Comparison of ENCODE assay signal across 8 cellular contexts in genomic region chr1:29245876-29246275, GRCh38. TPM values are rescaled to one million over a fixed set of nuclear protein-coding genes. Genes with fewer than 3 reads are reported as not detected.
DNase-seq lines count a peak whose midpoint lies in the region; ATAC-seq and TF ChIP-seq lines count a peak whose summit lies in the region.

No MANE protein-coding gene starts in this region.

- no peaks in the 10 kb centered on the region for H3K36me3 ChIP-seq in PC-9 (ENCODE audit: low read depth)

- TF ChIP-seq CTCF in PC-9 (conservative IDR thresholded peaks at IDR 0.05) (peak; percentile 43; the same call in 1 of the 2 replicates), foreskin fibroblast (IDR thresholded peaks at IDR 0.05; ENCODE audit: low read depth, low read length) (peak; percentile 51)

- POLR2A ChIA-PET in PC-9 (lab: Charles Lee; ENCODE audit: unreplicated experiment): no interaction called here

- no peaks in the 10 kb centered on the region for H3K9me3 ChIP-seq in PC-9 (ENCODE audit: insufficient read depth, low read depth)

- H2AFZ ChIP-seq in PC-9: no peak overlapping the region

- no peak overlapping the region for H3K4me2 ChIP-seq in PC-9

- no TSS peak for BruUV-seq in PC-9 (replicated peaks; lab: Mats Ljungman, UMichigan)

- no peak overlapping the region for H3K27ac ChIP-seq in PC-9

- no peak overlapping the region for H3K4me3 ChIP-seq in PC-9
- no peak overlapping the region for H3K4me3 ChIP-seq in foreskin fibroblast (ENCODE audit: low read depth in 1 of 2, low read length in 2 of 2)

- peaks cover 47% of the 10 kb centered on the region for H3K79me2 ChIP-seq in PC-9 (ENCODE audit: low read depth)

- DNase-seq in activated CD4-positive, alpha-beta T cell treated with anti-CD3 and anti-CD28 coated beads for 48 hours: peak; percentile 20
- no peak for DNase-seq in activated CD4-positive, alpha-beta T cell treated with anti-CD3 and anti-CD28 coated beads for 4 hours
- DNase-seq in PC-9 (peak in 1 of 2 experiments; percentile 35), foreskin fibroblast (peak; percentile 39 to 66), superior temporal gyrus (ENCODE audit: extremely low spot score) (peak; percentile 68), amniotic stem cell (lab: John Stamatoyannopoulos, UW) (no peak)

- no peaks in the 10 kb centered on the region for H3K9me2 ChIP-seq in PC-9 (ENCODE audit: insufficient read depth)

- CTCF ChIA-PET in PC-9 (lab: Charles Lee): interaction anchor here (0.6 kb wide), 1 partner anchor 95 kb away, joined by 11 read pairs; no protein-coding TSS in a partner anchor

- intact Hi-C loops in PC-9 (cut with micrococcal nuclease; ENCODE audit: unreplicated experiment): no loop called here

- ATAC-seq in HG03354 (IDR thresholded peaks at IDR 0.05; ENCODE audit: poor library complexity, severe bottlenecking, unreplicated experiment) (no peak), HG03520 (IDR thresholded peaks at IDR 0.05; ENCODE audit: unreplicated experiment) (no peak)

- H3F3A ChIP-seq in PC-9 (ENCODE audit: insufficient read depth, low read depth): peaks cover 7% of the 10 kb centered on the region; the same call in 1 of the 2 replicates

- H3K27me3 ChIP-seq in PC-9 (ENCODE audit: insufficient read depth, low read depth): no peaks in the 10 kb centered on the region

- no peaks in the 10 kb centered on the region for H4K20me1 ChIP-seq in PC-9 (ENCODE audit: insufficient read depth)

- peaks cover 32% of the 10 kb centered on the region for H3K4me1 ChIP-seq in PC-9 (replicated peaks; ENCODE audit: insufficient read depth)

RNA-seq across cellular contexts. Expression of gene PTPRU, which starts 9.6 kb away (rescaled TPM):
- total RNA-seq in PC-9 (2021): 31.4 and 44.3 TPM in 2 replicates

RNA-seq across cellular contexts. Expression of gene MECR, which starts 15.1 kb away (rescaled TPM):
- total RNA-seq in PC-9 (2021): 46.4 and 53.9 TPM in 2 replicates

Comparison
In these comparisons a context has a peak if more than half of its experiments do, and no peak if none do; other contexts are left out.
1. DNase-seq: peak in activated CD4-positive, alpha-beta T cell treated with anti-CD3 and anti-CD28 coated beads for 48 hours (single experiment), foreskin fibroblast (2 of 2) and superior temporal gyrus (single experiment); none in activated CD4-positive, alpha-beta T cell treated with anti-CD3 and anti-CD28 coated beads for 4 hours (0 of 2) and amniotic stem cell (single experiment).